In genomic region chr5:9201011-9201410, GRCh38 we compare ENCODE assay signal across 5 cellular contexts.
"Had no signal": no experiment of that assay in that cellular context is flagged by ENCODE, and none has a peak within 500 bp of the region (broad histone marks: within the 10 kb centered on the region; RNA-seq: fewer than 3 reads in every experiment).

No MANE protein-coding gene starts in this region.

- H3K4me3 Mint-ChIP-seq: GM23338, H9, IgD-negative memory B cell had no signal

- FAIRE-seq: H1, H54 had no signal

- H3K4me3 ChIP-seq: GM23338 had no signal

- H3K27ac Mint-ChIP-seq: GM23338, H9, IgD-negative memory B cell had no signal

- H3K9me3 Mint-ChIP-seq: H9 had no signal

- DNase-seq: H9 had no signal

- H3K36me3 Mint-ChIP-seq: IgD-negative memory B cell had no signal
